In genomic region chr7:142808802-142809583, GRCh38 we compare ENCODE assay signal across 1 cellular context.
A peak's percentile ranks its signal among the peaks of the same experiment; 100 is the strongest.
TF ChIP-seq lines count a peak whose summit lies in the region.

No MANE protein-coding gene starts in this region.

TF ChIP-seq in GM12878, 131 proteins besides CTCF, POLR2A, EP300 and RAD21 (continued from another document and continues in another):
- TF ChIP-seq SREBF1 (IDR thresholded peaks at IDR 0.05; ENCODE audit: low read length) (no peak), PKNOX1 (IDR thresholded peaks at IDR 0.05) (peak; percentile 58; the same call in 1 of the 2 replicates), JUND (IDR thresholded peaks at IDR 0.05; ENCODE audit: low read depth, low read length) (peak; percentile 70; the same call in 1 of the 2 replicates), TARDBP (IDR thresholded peaks at IDR 0.05; ENCODE audit: borderline replicate concordance) (no peak; the same call in 1 of the 2 replicates), NFYA (IDR thresholded peaks at IDR 0.05; ENCODE audit: borderline replicate concordance, low read depth, low read length) (no peak), NFIC (IDR thresholded peaks at IDR 0.05; ENCODE audit: low read depth, low read length) (peak; percentile 99), ZNF622 (IDR thresholded peaks at IDR 0.05) (no peak), RAD51 (IDR thresholded peaks at IDR 0.05) (peak; percentile 67; the same call in 1 of the 2 replicates), SP1 (IDR thresholded peaks at IDR 0.05; ENCODE audit: low read depth, low read length) (peak; percentile 95), USF2 (IDR thresholded peaks at IDR 0.05; ENCODE audit: borderline replicate concordance, low read depth, low read length) (no peak), ZNF24 (IDR thresholded peaks at IDR 0.05) (0 out of 2 replicates have a peak, but pooled peaks have one; percentile 66), NBN (IDR thresholded peaks at IDR 0.05) (peak; percentile 99), SRF (IDR thresholded peaks at IDR 0.05; ENCODE audit: low read depth in 2 of 2, low read length in 2 of 2) (peak in 1 of 2 experiments; percentile 36; a peak in 1 of 4 replicates), ZBED1 (IDR thresholded peaks at IDR 0.05; ENCODE audit: borderline replicate concordance) (peak; percentile 91), HDGF (IDR thresholded peaks at IDR 0.05) (peak; percentile 84), TCF3 (IDR thresholded peaks at IDR 0.05; ENCODE audit: borderline replicate concordance, insufficient read depth, low read depth, low read length) (peak; percentile 99), RUNX3 (IDR thresholded peaks at IDR 0.05; ENCODE audit: low read length) (peak; percentile 100), KDM1A (IDR thresholded peaks at IDR 0.05; ENCODE audit: borderline replicate concordance) (0 out of 2 replicates have a peak, but pooled peaks have one; percentile 57), TCF7 (IDR thresholded peaks at IDR 0.05; ENCODE audit: borderline replicate concordance) (peak; percentile 22; the same call in 1 of the 2 replicates), IRF4 (IDR thresholded peaks at IDR 0.05; ENCODE audit: low read depth, low read length) (peak; percentile 91), SMC3 (IDR thresholded peaks at IDR 0.05; ENCODE audit: borderline replicate concordance, low read length) (no peak), MEF2A (IDR thresholded peaks at IDR 0.05; ENCODE audit: insufficient read depth, low read depth, low read length) (peak; percentile 90), TAF1 (IDR thresholded peaks at IDR 0.05; ENCODE audit: borderline replicate concordance, low read depth, low read length) (peak; percentile 75), ZNF687 (IDR thresholded peaks at IDR 0.05) (peak; percentile 92), MEF2B (IDR thresholded peaks at IDR 0.05; ENCODE audit: partially characterized antibody, poor library complexity, severe bottlenecking) (peak; percentile 88), ATF2 (IDR thresholded peaks at IDR 0.05; ENCODE audit: low read length) (peak; percentile 98), NR2C1 (IDR thresholded peaks at IDR 0.05) (peak; percentile 12; the same call in 1 of the 2 replicates), SMARCA5 (IDR thresholded peaks at IDR 0.05) (peak; percentile 78), ATF3 (IDR thresholded peaks at IDR 0.05; ENCODE audit: borderline replicate concordance, extremely low read depth, low read depth, low read length) (no peak), STAT1 (conservative IDR thresholded peaks at IDR 0.05) (peak; percentile 19; the same call in 1 of the 2 replicates), IKZF1 (conservative IDR thresholded peaks at IDR 0.05) (peak; percentile 97), HDAC2 (IDR thresholded peaks at IDR 0.05) (no peak), MAX (IDR thresholded peaks at IDR 0.05; ENCODE audit: low read depth, low read length) (peak; percentile 65), PAX5 (IDR thresholded peaks at IDR 0.05; ENCODE audit: borderline replicate concordance, low read depth, low read length) (peak; percentile 98), STAT3 (IDR thresholded peaks at IDR 0.05; ENCODE audit: low read depth, low read length) (peak; percentile 96; the same call in 1 of the 2 replicates), SPI1 (IDR thresholded peaks at IDR 0.05; ENCODE audit: borderline replicate concordance, insufficient read depth, low read depth, low read length) (peak; percentile 80; the same call in 1 of the 2 replicates), REST (IDR thresholded peaks at IDR 0.05; ENCODE audit: low read depth, low read length) (peak; percentile 43; the same call in 1 of the 2 replicates), SREBF2 (IDR thresholded peaks at IDR 0.05; ENCODE audit: low read length) (no peak), YY1 (IDR thresholded peaks at IDR 0.05; ENCODE audit: low read depth, low read length) (no peak), SMAD5 (IDR thresholded peaks at IDR 0.05; ENCODE audit: low read depth) (0 out of 2 replicates have a peak, but pooled peaks have one; percentile 36), MTA2 (IDR thresholded peaks at IDR 0.05; ENCODE audit: low read depth) (peak; percentile 96), CHD2 (IDR thresholded peaks at IDR 0.05; ENCODE audit: borderline replicate concordance, low read depth, low read length) (peak; percentile 95), PBX3 (IDR thresholded peaks at IDR 0.05; ENCODE audit: insufficient replicate concordance, low read depth, low read length) (peak; percentile 58), KAT2A (conservative IDR thresholded peaks at IDR 0.05; ENCODE audit: control insufficient read depth, low read depth, low read length) (no peak), RB1 (IDR thresholded peaks at IDR 0.05; ENCODE audit: borderline replicate concordance) (no peak; the same call in 1 of the 2 replicates), JUNB (IDR thresholded peaks at IDR 0.05) (peak; percentile 77), IRF3 (IDR thresholded peaks at IDR 0.05) (no peak), MXI1 (IDR thresholded peaks at IDR 0.05; ENCODE audit: low read depth, low read length) (peak; percentile 84), YBX1 (IDR thresholded peaks at IDR 0.05) (no peak), ZBTB33 (IDR thresholded peaks at IDR 0.05) (no peak)
